2 cellular contexts compared by ENCODE assay signal in the genomic region with DNA sequence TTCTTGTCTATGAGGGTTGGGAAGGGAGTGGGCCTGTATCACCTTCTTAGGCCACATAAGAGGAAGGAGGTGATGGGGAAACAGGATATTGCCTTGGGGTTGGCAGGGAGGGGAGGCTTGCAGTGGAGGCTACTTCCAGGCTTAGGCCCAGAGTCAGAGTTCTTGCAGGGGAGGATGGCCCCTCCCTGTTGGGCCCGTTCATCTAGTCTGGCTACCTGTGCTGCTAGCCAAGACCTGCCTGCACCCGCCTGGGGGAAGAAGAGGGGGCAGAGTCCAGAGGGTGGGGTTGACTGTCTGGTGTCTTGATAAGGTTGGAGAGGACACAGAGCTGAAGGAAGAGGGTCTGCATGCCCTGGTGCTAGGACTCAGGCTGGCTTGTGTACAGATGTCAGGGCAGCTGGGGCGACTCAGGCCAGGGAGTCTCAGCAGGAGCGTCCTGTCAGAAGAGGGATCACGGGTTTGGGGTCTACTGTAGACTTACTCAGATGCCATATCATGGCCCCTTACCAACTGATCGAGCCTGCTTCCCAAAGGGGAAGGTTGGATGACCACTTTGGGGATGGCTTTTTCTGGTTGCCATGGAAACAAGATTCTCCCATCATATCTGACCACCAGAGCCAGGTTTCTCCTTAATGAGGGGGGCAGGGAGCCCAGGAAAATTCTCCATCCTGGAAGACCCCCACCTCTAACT.
TF ChIP-seq lines count a peak whose summit lies in the region.

No MANE protein-coding gene starts in this region.

TF ChIP-seq in SK-N-SH, 30 proteins besides CTCF, POLR2A, EP300 and RAD21 (continued from another document):
- TF ChIP-seq TEAD4 (IDR thresholded peaks at IDR 0.05; ENCODE audit: borderline replicate concordance, insufficient read depth) (no peak), EZH2phosphoT487 (IDR thresholded peaks at IDR 0.05; ENCODE audit: borderline replicate concordance, low read depth) (no peak), CHD2 (IDR thresholded peaks at IDR 0.05; ENCODE audit: low read length, partially characterized antibody) (no peak)
- TF ChIP-seq, protein P1, sequence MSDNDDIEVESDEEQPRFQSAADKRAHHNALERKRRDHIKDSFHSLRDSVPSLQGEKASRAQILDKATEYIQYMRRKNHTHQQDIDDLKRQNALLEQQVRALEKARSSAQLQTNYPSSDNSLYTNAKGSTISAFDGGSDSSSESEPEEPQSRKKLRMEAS (IDR thresholded peaks at IDR 0.05; ENCODE audit: low read depth), result no peak
- TF ChIP-seq, protein P2, sequence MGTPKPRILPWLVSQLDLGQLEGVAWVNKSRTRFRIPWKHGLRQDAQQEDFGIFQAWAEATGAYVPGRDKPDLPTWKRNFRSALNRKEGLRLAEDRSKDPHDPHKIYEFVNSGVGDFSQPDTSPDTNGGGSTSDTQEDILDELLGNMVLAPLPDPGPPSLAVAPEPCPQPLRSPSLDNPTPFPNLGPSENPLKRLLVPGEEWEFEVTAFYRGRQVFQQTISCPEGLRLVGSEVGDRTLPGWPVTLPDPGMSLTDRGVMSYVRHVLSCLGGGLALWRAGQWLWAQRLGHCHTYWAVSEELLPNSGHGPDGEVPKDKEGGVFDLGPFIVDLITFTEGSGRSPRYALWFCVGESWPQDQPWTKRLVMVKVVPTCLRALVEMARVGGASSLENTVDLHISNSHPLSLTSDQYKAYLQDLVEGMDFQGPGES (IDR thresholded peaks at IDR 0.05; ENCODE audit: low read depth, low read length), result no peak

TF ChIP-seq in SK-N-SH treated with all-trans-retinoic acid at 6 μM for 48 hours, 23 proteins besides CTCF, POLR2A, EP300 and RAD21:
- TF ChIP-seq, protein P3, sequence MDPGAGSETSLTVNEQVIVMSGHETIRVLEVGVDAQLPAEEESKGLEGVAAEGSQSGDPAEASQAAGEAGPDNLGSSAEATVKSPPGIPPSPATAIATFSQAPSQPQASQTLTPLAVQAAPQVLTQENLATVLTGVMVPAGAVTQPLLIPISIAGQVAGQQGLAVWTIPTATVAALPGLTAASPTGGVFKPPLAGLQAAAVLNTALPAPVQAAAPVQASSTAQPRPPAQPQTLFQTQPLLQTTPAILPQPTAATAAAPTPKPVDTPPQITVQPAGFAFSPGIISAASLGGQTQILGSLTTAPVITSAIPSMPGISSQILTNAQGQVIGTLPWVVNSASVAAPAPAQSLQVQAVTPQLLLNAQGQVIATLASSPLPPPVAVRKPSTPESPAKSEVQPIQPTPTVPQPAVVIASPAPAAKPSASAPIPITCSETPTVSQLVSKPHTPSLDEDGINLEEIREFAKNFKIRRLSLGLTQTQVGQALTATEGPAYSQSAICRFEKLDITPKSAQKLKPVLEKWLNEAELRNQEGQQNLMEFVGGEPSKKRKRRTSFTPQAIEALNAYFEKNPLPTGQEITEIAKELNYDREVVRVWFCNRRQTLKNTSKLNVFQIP (CRISPR knock-in tag; IDR thresholded peaks at IDR 0.05; ENCODE audit: borderline replicate concordance, low read depth), result no peak
- TF ChIP-seq ZC3H10 (CRISPR knock-in tag; IDR thresholded peaks at IDR 0.05) (no peak), BACH2 (CRISPR knock-in tag; IDR thresholded peaks at IDR 0.05; ENCODE audit: borderline replicate concordance) (no peak), ZFP3 (CRISPR knock-in tag; IDR thresholded peaks at IDR 0.05) (no peak)
